In genomic region chr2:28588231-28588725, GRCh38 we compare ENCODE assay signal across 12 cellular contexts.
DNase-seq lines count a peak whose midpoint lies in the region; ATAC-seq and TF ChIP-seq lines count a peak whose summit lies in the region.
"Had no signal": no experiment of that assay in that cellular context is flagged by ENCODE, and none has a peak within 500 bp of the region (broad histone marks: within the 10 kb centered on the region; RNA-seq: fewer than 3 reads in every experiment).

No MANE protein-coding gene starts in this region.

- H3K27me3 ChIP-seq in HCT116 (ENCODE audit: insufficient read depth, low read length) (no peaks in the 10 kb centered on the region), neural progenitor cell (no peaks in the 10 kb centered on the region), esophagus muscularis mucosa (no peaks in the 10 kb centered on the region)
- H3K27me3 ChIP-seq: testis had no signal

- TF ChIP-seq POLR2A in HCT116 (IDR thresholded peaks at IDR 0.05; ENCODE audit: borderline replicate concordance, extremely low read depth, insufficient read depth, insufficient read length) (no peak), esophagus muscularis mucosa (IDR thresholded peaks at IDR 0.05; ENCODE audit: low read depth) (no peak)

- no peak overlapping the region for H3K9ac ChIP-seq in HCT116 (ENCODE audit: low read length)
- no peak overlapping the region for H3K9ac ChIP-seq in neural progenitor cell

- intact Hi-C loops in HCT116 (cut with micrococcal nuclease) (no loop called here), esophagus muscularis mucosa (cut with DNase I) (no loop called here)

- no peaks in the 10 kb centered on the region for H3K79me2 ChIP-seq in HCT116 (ENCODE audit: insufficient read depth, low read length)
- H3K79me2 ChIP-seq in neural progenitor cell (ENCODE audit: low read depth), result no peaks in the 10 kb centered on the region

- RAD21 ChIA-PET in HCT116 (lab: Charles Lee; ENCODE audit: low non-redundant PET in 1 of 2, low total read pairs in 2 of 2, uncharacterized antibody in 2 of 2, unreplicated experiment in 2 of 2), result no interaction called here

- no peak overlapping the region for H2AFZ ChIP-seq in HCT116 (ENCODE audit: low read depth, low read length, poor library complexity, severe bottlenecking)
- H2AFZ ChIP-seq in neural progenitor cell (replicated peaks), result no peak overlapping the region

- H4K20me1 ChIP-seq in HCT116 (ENCODE audit: insufficient read depth) (no peaks in the 10 kb centered on the region), neural progenitor cell (ENCODE audit: low read depth) (no peaks in the 10 kb centered on the region)

- H3K4me1 Mint-ChIP-seq in T-helper 1 cell treated with Interleukin-12 subunit alpha and Interleukin-12 subunit beta and Interleukin-4 antibody, amounts not matched to agents 30 μg/mL and 1 μg/mL, for 36 hours (ENCODE audit: low read depth), result peaks cover 44% of the 10 kb centered on the region
- peaks cover 26% of the 10 kb centered on the region for H3K4me1 Mint-ChIP-seq in neural progenitor cell

- no peaks in the 10 kb centered on the region for H3K9me3 Mint-ChIP-seq in T-helper 1 cell treated with Interleukin-12 subunit alpha and Interleukin-12 subunit beta and Interleukin-4 antibody, amounts not matched to agents 30 μg/mL and 1 μg/mL, for 36 hours
- H3K9me3 Mint-ChIP-seq in neural progenitor cell, result no peaks in the 10 kb centered on the region

- TF ChIP-seq CTCF in HCT116 (IDR thresholded peaks at IDR 0.05 in 2 of 3, conservative IDR thresholded peaks at IDR 0.05 in 1 of 3; ENCODE audit: borderline replicate concordance in 1 of 3, insufficient read depth in 1 of 3, low read depth in 2 of 3, low read length in 2 of 3) (no peak), neural progenitor cell (IDR thresholded peaks at IDR 0.05) (no peak), esophagus muscularis mucosa (IDR thresholded peaks at IDR 0.05) (no peak)

- no peak overlapping the region for H3K27ac ChIP-seq in HCT116 (ENCODE audit: low read depth, low read length)
- no peak overlapping the region for H3K27ac ChIP-seq in neural progenitor cell
- H3K27ac ChIP-seq in esophagus muscularis mucosa (replicated peaks in 1 of 4), result peak overlapping the region in 1 of 4 donors; percentile 34
- H3K27ac ChIP-seq: testis had no signal

- no peak for TF ChIP-seq RAD21 in HCT116 (IDR thresholded peaks at IDR 0.05; ENCODE audit: low read depth)

- POLR2A ChIA-PET in HCT116 (lab: Charles Lee), result no interaction called here

- BruUV-seq in HCT116 (replicated peaks; lab: Mats Ljungman, UMichigan), result no TSS peak

- H3K27ac Mint-ChIP-seq in T-helper 1 cell treated with Interleukin-12 subunit alpha and Interleukin-12 subunit beta and Interleukin-4 antibody, amounts not matched to agents 30 μg/mL and 1 μg/mL, for 36 hours, result peak overlapping the region; percentile 52
- H3K27ac Mint-ChIP-seq in neural progenitor cell, result peak overlapping the region; percentile 63

- H3K4me3 Mint-ChIP-seq in T-helper 1 cell treated with Interleukin-12 subunit alpha and Interleukin-12 subunit beta and Interleukin-4 antibody, amounts not matched to agents 30 μg/mL and 1 μg/mL, for 36 hours, result peak overlapping the region; percentile 52
- no peak overlapping the region for H3K4me3 Mint-ChIP-seq in neural progenitor cell

- H3K9me2 ChIP-seq in HCT116 (ENCODE audit: insufficient read depth), result no peaks in the 10 kb centered on the region

- peaks cover 9% of the 10 kb centered on the region for H3K36me3 Mint-ChIP-seq in T-helper 1 cell treated with Interleukin-12 subunit alpha and Interleukin-12 subunit beta and Interleukin-4 antibody, amounts not matched to agents 30 μg/mL and 1 μg/mL, for 36 hours (ENCODE audit: low read depth)
- H3K36me3 Mint-ChIP-seq in neural progenitor cell, result no peaks in the 10 kb centered on the region

- H3K4me1 ChIP-seq in HCT116 (ENCODE audit: control insufficient read depth in 1 of 2, insufficient read depth in 2 of 2, low read length in 2 of 2) (peaks cover 17 to 40% of the 10 kb centered on the region in 2 experiments), neural progenitor cell (peaks cover 7% of the 10 kb centered on the region), esophagus muscularis mucosa (peaks cover 26 to 30% (median 29%) of the 10 kb centered on the region in 4 donors)

- WGBS in esophagus muscularis mucosa, result 43% methylated on average over 5 of the region's 5 CpGs

- CTCF ChIA-PET in HCT116 (lab: Charles Lee), result no interaction called here

- H3F3A ChIP-seq in neural progenitor cell (ENCODE audit: low read depth), result no peaks in the 10 kb centered on the region

- no peak for TF ChIP-seq EP300 in esophagus muscularis mucosa (IDR thresholded peaks at IDR 0.05)

- DNase-seq in T-helper 1 cell (no peak), HCT116 (ENCODE audit: low read depth, low spot score) (no peak), amniotic epithelial cell (ENCODE audit: low read depth) (peak; percentile 42), neural progenitor cell (ENCODE audit: low spot score) (no peak), esophagus muscularis mucosa (ENCODE audit: extremely low spot score) (no peak), HuH-7 (ENCODE audit: low spot score) (no peak)
- DNase-seq: activated CD4-positive, CD25-positive, alpha-beta regulatory T cell; NCI-H1436 treated with DMSO at 0.1 percent for 48 hours; occipital lobe; testis had no signal

- no peak overlapping the region for H3K4me3 ChIP-seq in HCT116 (replicated peaks in 1 of 2; ENCODE audit: low read depth in 1 of 2, low read length in 2 of 2)
- H3K4me3 ChIP-seq in neural progenitor cell, result no peak overlapping the region
- H3K4me3 ChIP-seq in esophagus muscularis mucosa, result no peak overlapping the region
- H3K4me3 ChIP-seq: testis had no signal

- H3K36me3 ChIP-seq in HCT116 (ENCODE audit: control insufficient read depth in 1 of 2, insufficient read depth in 2 of 2, low read length in 2 of 2) (no peaks in the 10 kb centered on the region), neural progenitor cell (no peaks in the 10 kb centered on the region), esophagus muscularis mucosa (no peaks in the 10 kb centered on the region)

- H3K9me3 ChIP-seq in HCT116 (ENCODE audit: control insufficient read depth in 1 of 2, insufficient read depth in 1 of 2, low read depth in 1 of 2, low read length in 2 of 2) (no peaks in the 10 kb centered on the region), neural progenitor cell (ENCODE audit: low read depth) (no peaks in the 10 kb centered on the region), esophagus muscularis mucosa (no peaks in the 10 kb centered on the region)
- H3K9me3 ChIP-seq: testis had no signal

- no peaks in the 10 kb centered on the region for H3K27me3 Mint-ChIP-seq in T-helper 1 cell treated with Interleukin-12 subunit alpha and Interleukin-12 subunit beta and Interleukin-4 antibody, amounts not matched to agents 30 μg/mL and 1 μg/mL, for 36 hours (ENCODE audit: low read depth)
- peaks cover 2% of the 10 kb centered on the region for H3K27me3 Mint-ChIP-seq in neural progenitor cell (ENCODE audit: insufficient read depth, low read depth)

- ATAC-seq in HCT116 (no peak), GM18502 (IDR thresholded peaks at IDR 0.05; ENCODE audit: poor library complexity, unreplicated experiment) (no peak)

- H3K4me2 ChIP-seq in HCT116 (ENCODE audit: low read length) (no peak overlapping the region), neural progenitor cell (no peak overlapping the region)

TF ChIP-seq in HCT116, 20 proteins besides CTCF, POLR2A, EP300 and RAD21:
- TF ChIP-seq FOSL1 (IDR thresholded peaks at IDR 0.05; ENCODE audit: low read depth) (no peak), ZNF274 (IDR thresholded peaks at IDR 0.05; ENCODE audit: low read depth, low read length) (no peak), MAX (IDR thresholded peaks at IDR 0.05) (0 out of 2 replicates have a peak, but pooled peaks have one; percentile 6), CEBPB (IDR thresholded peaks at IDR 0.05; ENCODE audit: low read depth) (no peak), POLR2AphosphoS5 (IDR thresholded peaks at IDR 0.05; ENCODE audit: low read depth, low read length) (no peak)
TF ChIP-seq in HCT116: peak in this region for 1.
